Comparison of ENCODE assay signal across 24 cellular contexts in the genomic region with DNA sequence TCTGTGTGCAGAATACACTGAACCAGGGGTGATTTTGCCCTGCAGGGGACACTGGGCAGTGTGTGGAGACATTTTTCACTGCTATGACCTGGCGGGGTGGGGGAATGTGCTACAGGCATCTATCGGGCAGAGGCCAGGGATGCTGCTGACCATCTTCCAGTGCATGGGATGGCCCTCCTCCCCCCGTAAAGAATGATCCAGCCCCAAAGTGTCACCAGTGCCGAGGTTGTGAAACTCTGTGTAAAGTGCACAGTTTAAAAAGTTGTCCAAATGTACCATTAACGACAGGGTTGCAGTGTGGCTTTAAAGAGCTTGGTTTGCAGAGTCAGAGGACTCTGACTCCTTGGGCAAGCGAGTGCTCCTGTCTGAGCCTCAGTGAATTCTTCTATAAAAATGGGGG.
"Had no signal": no experiment of that assay in that cellular context is flagged by ENCODE, and none has a peak within 500 bp of the region (broad histone marks: within the 10 kb centered on the region; RNA-seq: fewer than 3 reads in every experiment).

No MANE protein-coding gene starts in this region.

- H3K4me1 Mint-ChIP-seq: activated CD8-positive, alpha-beta memory T cell treated with anti-CD3 and anti-CD28 coated beads, Interleukin-2, amount 10 ng/mL, durations not matched to agents 7 days and 5 days; activated naive CD8-positive, alpha-beta T cell treated with anti-CD3 and anti-CD28 coated beads for 36 hours had no signal

- H3K27me3 ChIP-seq: body of pancreas, breast epithelium, Peyer's patch had no signal

- H3K27ac Mint-ChIP-seq: activated CD4-positive, alpha-beta memory T cell treated with anti-CD3 and anti-CD28 coated beads, Interleukin-2, amount 10 ng/mL, durations not matched to agents 7 days and 5 days; activated CD8-positive, alpha-beta memory T cell treated with anti-CD3 and anti-CD28 coated beads, Interleukin-2, amount 10 ng/mL, durations not matched to agents 7 days and 5 days; activated naive CD8-positive, alpha-beta T cell treated with anti-CD3 and anti-CD28 coated beads for 36 hours had no signal

- DNase-seq: activated CD4-positive, alpha-beta T cell treated with anti-CD3 and anti-CD28 coated beads for 1 hour; activated CD4-positive, CD25-positive, alpha-beta regulatory T cell; activated CD8-positive, alpha-beta memory T cell treated with anti-CD3 and anti-CD28 coated beads for 24 hours; activated CD8-positive, alpha-beta memory T cell treated with anti-CD3 and anti-CD28 coated beads, Interleukin-2, amount 50 U/mL, for 48 hours; activated effector memory CD4-positive, alpha-beta T cell treated with Interleukin-2 at 50 U/mL for 16 hours; activated naive CD4-positive, alpha-beta T cell treated with anti-CD3 and anti-CD28 coated beads, Interleukin-2, amount 50 U/mL, for 16 hours; activated naive CD8-positive, alpha-beta T cell treated with anti-CD3 and anti-CD28 coated beads for 36 hours; amygdala; MM.1S; MV-4-11; NCI-H1436 treated with DMSO at 0.1 percent for 48 hours; NCI-H1694 treated with DMSO at 0.1 percent for 48 hours; NCI-H510A; NK-92 treated with Interleukin-12 subunit alpha and Interleukin-12 subunit beta, amount 100 ng/mL, for 24 hours; Peyer's patch; SW 1271; T-helper 1 cell; T-helper 9 cell had no signal

- H3K4me3 Mint-ChIP-seq: activated CD4-positive, alpha-beta memory T cell treated with anti-CD3 and anti-CD28 coated beads, Interleukin-2, amount 10 ng/mL, durations not matched to agents 7 days and 5 days; activated CD8-positive, alpha-beta memory T cell treated with anti-CD3 and anti-CD28 coated beads, Interleukin-2, amount 10 ng/mL, durations not matched to agents 7 days and 5 days; activated naive CD8-positive, alpha-beta T cell treated with anti-CD3 and anti-CD28 coated beads for 36 hours had no signal

- H3K27ac ChIP-seq: body of pancreas, breast epithelium, KMS-11, Peyer's patch, WERI-Rb-1 had no signal

- H3K36me3 ChIP-seq: breast epithelium, Peyer's patch, WERI-Rb-1 had no signal

- H3K4me1 ChIP-seq: breast epithelium, Peyer's patch had no signal

- H3K9me3 ChIP-seq: body of pancreas, breast epithelium, Peyer's patch had no signal

- H3K36me3 Mint-ChIP-seq: activated CD8-positive, alpha-beta memory T cell treated with anti-CD3 and anti-CD28 coated beads, Interleukin-2, amount 10 ng/mL, durations not matched to agents 7 days and 5 days; activated naive CD8-positive, alpha-beta T cell treated with anti-CD3 and anti-CD28 coated beads for 36 hours had no signal

- H3K4me3 ChIP-seq: body of pancreas, breast epithelium, Peyer's patch had no signal

- H3K9me3 Mint-ChIP-seq: activated CD4-positive, alpha-beta memory T cell treated with anti-CD3 and anti-CD28 coated beads, Interleukin-2, amount 10 ng/mL, durations not matched to agents 7 days and 5 days; activated naive CD8-positive, alpha-beta T cell treated with anti-CD3 and anti-CD28 coated beads for 36 hours had no signal

- ATAC-seq: body of pancreas had no signal
